In the genomic region with DNA sequence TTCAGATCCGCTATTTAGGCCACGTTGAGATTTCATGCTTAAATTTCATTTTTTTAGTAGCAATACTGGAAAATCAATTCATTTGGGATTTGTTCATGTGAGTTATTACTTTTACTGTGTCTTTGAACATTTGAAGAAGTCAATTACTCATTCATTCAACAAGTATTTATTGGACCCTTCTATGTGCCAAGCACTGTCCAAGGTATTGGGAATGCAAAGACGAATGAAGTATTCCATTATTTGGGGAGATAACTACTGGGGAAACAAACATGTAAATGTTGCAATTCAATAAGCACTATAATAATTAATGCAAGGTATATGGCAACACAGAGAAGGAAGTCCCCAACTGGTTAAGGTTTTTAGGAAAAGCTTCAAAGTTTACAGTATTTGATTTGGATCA, we compare ENCODE assay signal across 29 cellular contexts.
"Had no signal": no experiment of that assay in that cellular context is flagged by ENCODE, and none has a peak within 500 bp of the region (broad histone marks: within the 10 kb centered on the region; RNA-seq: fewer than 3 reads in every experiment).

No MANE protein-coding gene starts in this region.

- H3K27ac Mint-ChIP-seq: dendritic cell treated with granulocyte-macrophage colony-stimulating factor and Interleukin-4, amounts not matched to agents 40 ng/mL and 50 ng/mL, for 4 days; effector memory CD8-positive, alpha-beta T cell; endodermal cell; immature natural killer cell; mesothelial cell of epicardium; naive thymus-derived CD8-positive, alpha-beta T cell had no signal

- H3K27ac ChIP-seq: colonic mucosa, epithelial cell of prostate, esophagus squamous epithelium, gastrocnemius medialis, heart right ventricle, left lung, lower lobe of right lung had no signal

- ATAC-seq: effector memory CD8-positive, alpha-beta T cell; esophagus mucosa; gastrocnemius medialis; heart right ventricle; left cardiac atrium; left lung; left ventricle myocardium superior; lower lobe of right lung; mucosa of descending colon; naive thymus-derived CD8-positive, alpha-beta T cell had no signal

- H3K9me3 Mint-ChIP-seq: dendritic cell treated with granulocyte-macrophage colony-stimulating factor and Interleukin-4, amounts not matched to agents 40 ng/mL and 50 ng/mL, for 4 days; effector memory CD8-positive, alpha-beta T cell; immature natural killer cell had no signal

- H3K4me3 ChIP-seq: colonic mucosa, esophagus squamous epithelium, gastrocnemius medialis, heart right ventricle, left lung, lower lobe of right lung, mucosa of descending colon had no signal

- DNase-seq: colonic mucosa; cortex of kidney; effector CD8-positive, alpha-beta T cell; effector memory CD8-positive, alpha-beta T cell; endodermal cell; erythroblast; esophagus squamous epithelium; foreskin fibroblast; foreskin melanocyte; gastrocnemius medialis; glutamatergic neuron; head of caudate nucleus; heart right ventricle; hippocampal formation; immature natural killer cell; islet precursor cell; kidney; left cardiac atrium; left lung; left ventricle myocardium superior; lower lobe of right lung; mesenchymal stem cell; mucosa of descending colon; naive B cell; naive thymus-derived CD8-positive, alpha-beta T cell had no signal

- H3K36me3 ChIP-seq: colonic mucosa, esophagus squamous epithelium, gastrocnemius medialis, heart right ventricle, left lung, lower lobe of right lung had no signal

- H3K9me3 ChIP-seq: colonic mucosa, esophagus squamous epithelium, gastrocnemius medialis, left lung, lower lobe of right lung, mucosa of descending colon had no signal

- H3K27me3 Mint-ChIP-seq: dendritic cell treated with granulocyte-macrophage colony-stimulating factor and Interleukin-4, amounts not matched to agents 40 ng/mL and 50 ng/mL, for 4 days; effector memory CD8-positive, alpha-beta T cell; naive B cell; naive thymus-derived CD8-positive, alpha-beta T cell had no signal

- H3K27me3 ChIP-seq: colonic mucosa, esophagus squamous epithelium, gastrocnemius medialis, heart right ventricle, left lung had no signal

- H3K36me3 Mint-ChIP-seq: immature natural killer cell; naive B cell; naive thymus-derived CD8-positive, alpha-beta T cell had no signal

- H3K4me3 Mint-ChIP-seq: dendritic cell treated with granulocyte-macrophage colony-stimulating factor and Interleukin-4, amounts not matched to agents 40 ng/mL and 50 ng/mL, for 4 days; effector memory CD8-positive, alpha-beta T cell; endodermal cell; immature natural killer cell; mesothelial cell of epicardium; naive B cell; naive thymus-derived CD8-positive, alpha-beta T cell had no signal
